Comparison of ENCODE assay signal across 1 cellular context in genomic region chr9:136886610-136887597, GRCh38.
TF ChIP-seq lines count a peak whose summit lies in the region.

No MANE protein-coding gene starts in this region.

TF ChIP-seq in WTC11, 78 proteins besides CTCF, POLR2A, EP300 and RAD21 (continued from another document):
- TF ChIP-seq GRHL2 (CRISPR knock-in tag; IDR thresholded peaks at IDR 0.05; ENCODE audit: insufficient replicate concordance, severe bottlenecking) (no peak), ATF6 (CRISPR knock-in tag; IDR thresholded peaks at IDR 0.05) (no peak), RELA (CRISPR knock-in tag; IDR thresholded peaks at IDR 0.05; ENCODE audit: borderline replicate concordance) (0 out of 2 replicates have a peak, but pooled peaks have one; percentile 35), ZNF671 (CRISPR knock-in tag; IDR thresholded peaks at IDR 0.05) (no peak), ELF4 (CRISPR knock-in tag; IDR thresholded peaks at IDR 0.05; ENCODE audit: low read depth) (no peak), TEAD4 (CRISPR knock-in tag; IDR thresholded peaks at IDR 0.05) (no peak), ATF3 (CRISPR knock-in tag; conservative IDR thresholded peaks at IDR 0.05) (no peak), TEAD1 (CRISPR knock-in tag; IDR thresholded peaks at IDR 0.05) (no peak), FOXK1 (CRISPR knock-in tag; IDR thresholded peaks at IDR 0.05) (no peak), NFYB (CRISPR knock-in tag; conservative IDR thresholded peaks at IDR 0.05; ENCODE audit: low read depth) (no peak), EMX1 (CRISPR knock-in tag; IDR thresholded peaks at IDR 0.05) (no peak), ZNF281 (CRISPR knock-in tag; IDR thresholded peaks at IDR 0.05) (no peak), USF2 (CRISPR knock-in tag; IDR thresholded peaks at IDR 0.05) (no peak; the same call in 1 of the 2 replicates), ZNF232 (CRISPR knock-in tag; IDR thresholded peaks at IDR 0.05) (0 out of 2 replicates have a peak, but pooled peaks have one; percentile 56), AFF4 (CRISPR knock-in tag; IDR thresholded peaks at IDR 0.05; ENCODE audit: borderline replicate concordance) (no peak), IRF1 (CRISPR knock-in tag; IDR thresholded peaks at IDR 0.05) (no peak), ZNF317 (CRISPR knock-in tag; IDR thresholded peaks at IDR 0.05; ENCODE audit: borderline replicate concordance, low read depth) (no peak), NR2C2 (CRISPR knock-in tag; IDR thresholded peaks at IDR 0.05) (peak; percentile 55; the same call in 1 of the 2 replicates), E2F4 (CRISPR knock-in tag; IDR thresholded peaks at IDR 0.05; ENCODE audit: borderline replicate concordance, low read depth) (peak; percentile 68)
